ENCODE assay signal across 8 cellular contexts in genomic region chr6:1037430-1037829, GRCh38.
"Had no signal": no experiment of that assay in that cellular context is flagged by ENCODE, and none has a peak within 500 bp of the region (broad histone marks: within the 10 kb centered on the region; RNA-seq: fewer than 3 reads in every experiment).

No MANE protein-coding gene starts in this region.

- H3K4me2 ChIP-seq: GM23338 had no signal

- H2AFZ ChIP-seq: GM23338 had no signal

- H3K27ac ChIP-seq: HL-60 had no signal

- H3K4me1 Mint-ChIP-seq: GM23338 had no signal

- DNase-seq: H9, HCEC 1CT, IMR-90 had no signal

- H3K27ac Mint-ChIP-seq: GM23338, H9 had no signal

- H3K4me3 Mint-ChIP-seq: GM23338, H9 had no signal

- ATAC-seq: GM23338, K562 had no signal

- H3K9me3 Mint-ChIP-seq: GM23338 had no signal

- FAIRE-seq: H1, H54, K562 had no signal

- H3K4me3 ChIP-seq: GM23338, K562 had no signal
